1 cellular context compared by ENCODE assay signal in the genomic region with DNA sequence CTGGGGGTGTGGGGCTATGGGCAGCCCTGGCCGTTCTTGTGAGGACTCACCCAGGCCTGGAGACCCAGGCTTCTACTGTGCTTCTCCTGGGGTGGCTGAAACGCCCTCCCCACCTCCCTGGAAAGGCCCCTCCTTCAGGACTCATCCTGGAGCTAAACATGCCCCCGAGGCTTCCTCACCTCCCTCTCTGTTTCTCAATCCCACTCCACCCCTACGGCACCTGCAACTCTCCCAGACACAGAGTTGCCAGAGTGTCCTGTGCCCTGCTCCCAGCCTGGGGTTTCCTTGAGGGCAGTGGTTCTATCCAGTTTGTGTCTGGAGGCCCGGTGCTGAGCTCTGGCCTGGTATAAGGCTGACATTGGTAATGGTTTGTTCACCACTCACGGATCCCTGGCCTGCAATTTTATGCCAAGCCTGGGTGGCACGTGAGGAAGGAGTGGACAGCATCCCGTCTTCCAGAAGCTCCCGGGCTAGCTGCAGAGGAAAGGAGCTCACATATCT.
TF ChIP-seq lines count a peak whose summit lies in the region.

No MANE protein-coding gene starts in this region.

TF ChIP-seq in WTC11, 78 proteins besides CTCF, POLR2A, EP300 and RAD21 (continued from another document):
- TF ChIP-seq E2F5 (CRISPR knock-in tag; IDR thresholded peaks at IDR 0.05) (no peak), ZNF281 (CRISPR knock-in tag; IDR thresholded peaks at IDR 0.05) (no peak), SMAD3 (CRISPR knock-in tag; IDR thresholded peaks at IDR 0.05; ENCODE audit: borderline replicate concordance) (no peak), SOX15 (CRISPR knock-in tag; IDR thresholded peaks at IDR 0.05) (no peak), IRF2 (CRISPR knock-in tag; IDR thresholded peaks at IDR 0.05; ENCODE audit: borderline replicate concordance, low read depth) (no peak)
